Comparison of ENCODE assay signal across 16 cellular contexts in genomic region chrX:114581528-114582263, GRCh38. TPM values are rescaled to one million over a fixed set of nuclear protein-coding genes. Genes with fewer than 3 reads are reported as not detected.
A peak's percentile ranks its signal among the peaks of the same experiment; 100 is the strongest.
DNase-seq lines count a peak whose midpoint lies in the region; ATAC-seq, FAIRE-seq and TF ChIP-seq lines count a peak whose summit lies in the region.
"Had no signal": no experiment of that assay in that cellular context is flagged by ENCODE, and none has a peak within 500 bp of the region (broad histone marks: within the 10 kb centered on the region; RNA-seq: fewer than 3 reads in every experiment).

No MANE protein-coding gene starts in this region.

- H2AFZ ChIP-seq in GM23248 (no peak overlapping the region), PC-3 (ENCODE audit: low read length) (no peak overlapping the region)
- H2AFZ ChIP-seq: parathyroid adenoma had no signal

- ATAC-seq in A549: no peak
- no peak for ATAC-seq in PC-3
- no peak for ATAC-seq in HG02973 (IDR thresholded peaks at IDR 0.05; ENCODE audit: unreplicated experiment)

- H3K4me2 ChIP-seq in A549 (peak overlapping the region; percentile 19; the same call in 1 of the 3 replicates), GM23248 (ENCODE audit: unreplicated experiment) (no peak overlapping the region), mesendoderm (ENCODE audit: low read length) (peak overlapping the region; percentile 34), PC-3 (ENCODE audit: low read length) (no peak overlapping the region)
- H3K4me2 ChIP-seq: BLaER1 had no signal

- peaks cover 30% of the 10 kb centered on the region for H3K27me3 ChIP-seq in GM23248 (replicated peaks; ENCODE audit: insufficient read depth)
- peaks cover 15% of the 10 kb centered on the region for H3K27me3 ChIP-seq in mesendoderm (ENCODE audit: insufficient read depth, low read length, poor library complexity)
- H3K27me3 ChIP-seq in PC-3 (ENCODE audit: low read length): peaks cover 27% of the 10 kb centered on the region
- H3K27me3 ChIP-seq in brain microvascular endothelial cell (replicated peaks): peaks cover 19% of the 10 kb centered on the region

- FAIRE-seq in A549 (lab: Jason Lieb, UNC): no peak
- FAIRE-seq: bronchial epithelial cell had no signal

- H4K8ac ChIP-seq in mesendoderm (ENCODE audit: low read depth, low read length): no peak overlapping the region

- no peak overlapping the region for H4K5ac ChIP-seq in mesendoderm (ENCODE audit: low read length)

- intact Hi-C loops in PC-3 (cut with micrococcal nuclease): no loop called here

- no peak for TF ChIP-seq RAD21 in A549 (conservative IDR thresholded peaks at IDR 0.05 in 1 of 2, IDR thresholded peaks at IDR 0.05 in 1 of 2)

- no peak for TF ChIP-seq EP300 in A549 (IDR thresholded peaks at IDR 0.05)

- DNase-seq in A549 (ENCODE audit: low read depth in 1 of 2, low spot score in 1 of 2) (no peak), GM23248 (peak; percentile 24), ecto neural progenitor cell (ENCODE audit: low spot score) (peak; percentile 67), mesendoderm (peak; percentile 57), PC-3 (no peak), brain microvascular endothelial cell (no peak), 8988T (no peak)
- DNase-seq: activated CD4-positive, alpha-beta T cell treated with anti-CD3 and anti-CD28 coated beads, Interleukin-2, amount 50 U/mL, for 1 hour; EL; stimulated activated CD8-positive, alpha-beta memory T cell treated with anti-CD3 and anti-CD28 coated beads, Interleukin-4, amount 100 ng/mL, for 48 hours had no signal

- H3K9me2 ChIP-seq in GM23248 (ENCODE audit: insufficient read depth): no peaks in the 10 kb centered on the region
- no peaks in the 10 kb centered on the region for H3K9me2 ChIP-seq in PC-3 (replicated peaks; ENCODE audit: low read length)

- H3K9ac ChIP-seq in GM23248 (no peak overlapping the region), mesendoderm (ENCODE audit: low read length) (peak overlapping the region; percentile 32), PC-3 (ENCODE audit: low read length) (no peak overlapping the region)
- H3K9ac ChIP-seq: BLaER1, parathyroid adenoma had no signal

- in situ Hi-C loops in GM23248 (cut with MboI) (no loop called here), brain microvascular endothelial cell (cut with HindIII; ENCODE audit: low pct_ligation_motif_present, low sequenced_read_pairs) (no loop called here)

- BruUV-seq in PC-3 (replicated peaks; lab: Mats Ljungman, UMichigan): no TSS peak

- no peak for TF ChIP-seq CTCF in A549 (IDR thresholded peaks at IDR 0.05)
- no peak for TF ChIP-seq CTCF in PC-3 (conservative IDR thresholded peaks at IDR 0.05; ENCODE audit: low read depth, low read length)
- TF ChIP-seq CTCF in brain microvascular endothelial cell (IDR thresholded peaks at IDR 0.05; ENCODE audit: low read depth, low read length, missing control alignments): no peak

- H3K79me2 ChIP-seq in GM23248 (ENCODE audit: insufficient read depth): no peaks in the 10 kb centered on the region
- H3K79me2 ChIP-seq in mesendoderm (ENCODE audit: control insufficient read depth, insufficient read depth, low read length): no peaks in the 10 kb centered on the region
- no peaks in the 10 kb centered on the region for H3K79me2 ChIP-seq in PC-3 (ENCODE audit: low read length)
- H3K79me2 ChIP-seq: parathyroid adenoma had no signal

- H3K9me3 ChIP-seq in A549 (no peaks in the 10 kb centered on the region), GM23248 (ENCODE audit: low read depth) (no peaks in the 10 kb centered on the region), PC-3 (ENCODE audit: low read length) (no peaks in the 10 kb centered on the region)

- CTCF ChIA-PET in A549 (lab: Yijun Ruan, JAX) (no interaction called here), PC-3 (lab: Charles Lee) (no interaction called here)

- no peak overlapping the region for H3K18ac ChIP-seq in mesendoderm (ENCODE audit: low read length)

- H3F3A ChIP-seq in GM23248 (ENCODE audit: insufficient read depth): no peaks in the 10 kb centered on the region
- H3F3A ChIP-seq in PC-3 (ENCODE audit: low read length, unreplicated experiment): no peaks in the 10 kb centered on the region

- H3K36me3 ChIP-seq in GM23248 (ENCODE audit: low read depth): no peaks in the 10 kb centered on the region
- H3K36me3 ChIP-seq in mesendoderm (ENCODE audit: control insufficient read depth, insufficient read depth, low read length): no peaks in the 10 kb centered on the region
- no peaks in the 10 kb centered on the region for H3K36me3 ChIP-seq in PC-3 (ENCODE audit: low read depth, low read length)
- no peaks in the 10 kb centered on the region for H3K36me3 ChIP-seq in brain microvascular endothelial cell (replicated peaks)
- H3K36me3 ChIP-seq: BLaER1 had no signal

- H4K20me1 ChIP-seq in GM23248 (ENCODE audit: insufficient read depth): no peaks in the 10 kb centered on the region
- H4K20me1 ChIP-seq in PC-3 (ENCODE audit: low read length): no peaks in the 10 kb centered on the region
- H4K20me1 ChIP-seq: BLaER1 had no signal

- TF ChIP-seq POLR2A in A549 (IDR thresholded peaks at IDR 0.05; ENCODE audit: low read length): no peak

- H2AK5ac ChIP-seq in mesendoderm (ENCODE audit: low read length): no peak overlapping the region

- 30% methylated on average over 17 of the region's 45 CpGs for WGBS in A549 (ENCODE audit: missing lambda C conversion rate)
- WGBS in GM23248 (ENCODE audit: low coverage in 1 of 2, low lambda C conversion rate in 2 of 2, missing lambda C conversion rate in 2 of 2), 2 experiments: 2 to 3% methylated on average over 21 to 43 of the region's 45 CpGs
- WGBS in mesendoderm (ENCODE audit: extremely low coverage, insufficient coverage, low lambda C conversion rate): no CpG with 5 or more reads among the region's 45 CpGs

- H2BK120ac ChIP-seq in mesendoderm (ENCODE audit: low read depth, low read length): no peak overlapping the region

- no peak overlapping the region for H3K4me3 ChIP-seq in A549
- H3K4me3 ChIP-seq in GM23248: no peak overlapping the region
- H3K4me3 ChIP-seq in mesendoderm (ENCODE audit: low read length): no peak overlapping the region
- no peak overlapping the region for H3K4me3 ChIP-seq in PC-3 (ENCODE audit: low read length)
- H3K4me3 ChIP-seq in brain microvascular endothelial cell (ENCODE audit: low read depth, low read length): no peak overlapping the region
- H3K4me3 ChIP-seq: BLaER1 had no signal

- no peaks in the 10 kb centered on the region for H3K4me1 ChIP-seq in A549
- H3K4me1 ChIP-seq in GM23248 (ENCODE audit: insufficient read depth): no peaks in the 10 kb centered on the region
- H3K4me1 ChIP-seq in mesendoderm (ENCODE audit: control insufficient read depth, low read depth, low read length): no peaks in the 10 kb centered on the region
- H3K4me1 ChIP-seq in PC-3 (ENCODE audit: insufficient read depth, low read length): no peaks in the 10 kb centered on the region
- H3K4me1 ChIP-seq: BLaER1, parathyroid adenoma had no signal

- H3K23ac ChIP-seq in mesendoderm (ENCODE audit: low read length): no peak overlapping the region

- H2BK15ac ChIP-seq in mesendoderm (replicated peaks; ENCODE audit: low read depth): no peak overlapping the region

- H3K4ac ChIP-seq in mesendoderm (ENCODE audit: low read depth, low read length): no peak overlapping the region

- peak overlapping the region; percentile 25 for H3K56ac ChIP-seq in mesendoderm (ENCODE audit: low read length)

- no peaks in the 10 kb centered on the region for H3K79me1 ChIP-seq in mesendoderm (ENCODE audit: low read length)

- POLR2A ChIA-PET in A549 (lab: Yijun Ruan, JAX) (no interaction called here), PC-3 (lab: Charles Lee; ENCODE audit: unreplicated experiment) (no interaction called here)

- no peak overlapping the region for H2BK5ac ChIP-seq in mesendoderm (ENCODE audit: low read length)

- H3K27ac ChIP-seq in A549 (no peak overlapping the region), GM23248 (no peak overlapping the region), mesendoderm (ENCODE audit: low read depth, low read length) (no peak overlapping the region), PC-3 (ENCODE audit: low read length) (no peak overlapping the region), brain microvascular endothelial cell (no peak overlapping the region)
- H3K27ac ChIP-seq: BLaER1, parathyroid adenoma had no signal

TF ChIP-seq in A549, 52 proteins besides CTCF, POLR2A, EP300 and RAD21 (continues in another document):
- no peak for TF ChIP-seq RCOR1 (IDR thresholded peaks at IDR 0.05; ENCODE audit: low read depth, low read length)
- no peak for TF ChIP-seq ZC3H11A (IDR thresholded peaks at IDR 0.05)
- TF ChIP-seq ELK1 (IDR thresholded peaks at IDR 0.05; ENCODE audit: low read depth, low read length): no peak
- no peak for TF ChIP-seq SREBF2 (IDR thresholded peaks at IDR 0.05)
- TF ChIP-seq CEBPB (IDR thresholded peaks at IDR 0.05): no peak
- TF ChIP-seq PBX3 (IDR thresholded peaks at IDR 0.05): no peak
- TF ChIP-seq HOXB13 (CRISPR knock-in tag; IDR thresholded peaks at IDR 0.05; ENCODE audit: low read depth): no peak
- no peak for TF ChIP-seq CHD4 (IDR thresholded peaks at IDR 0.05; ENCODE audit: borderline replicate concordance)

RNA-seq across cellular contexts. Expression of gene HTR2C, which starts 2.2 kb away (rescaled TPM):
- polyA plus RNA-seq in A549 (2011; rRNA removed) (not detected in 2 replicates), A549 (2017; fragmentation: RNase III; extraction: RNeasy Plus Mini Kit Qiagen cat#74134 plus additional on column Dnase treatment) (not detected in 3 replicates), GM23248 (2016; fragmentation: Nextera tagmentation; extraction: Ambion mirVana) (not detected in 2 replicates)
- not detected in 2 replicates for polyA plus RNA-seq in A549 (2012; cell fraction: cytosol; rRNA removed)
- polyA plus RNA-seq in A549 (2012; cell fraction: nucleus; rRNA removed): not detected in 2 replicates
- not detected in 2 replicates for polyA minus RNA-seq in A549 (2011; rRNA and poly(A)+ RNA removed)
- total RNA-seq in GM23248 (2014; rRNA removed; shearing (Covaris generic)): not detected in 2 replicates
- 0.29 TPM for polyA plus RNA-seq in mesendoderm (2013, experiment 1 of 2)
- polyA plus RNA-seq in mesendoderm (2013, experiment 2 of 2): 0.34 TPM
- total RNA-seq in PC-3 (2014; rRNA removed): 0.07 and 0.12 TPM in 2 replicates
- total RNA-seq: bronchial epithelial cell, epithelial cell of proximal tubule, H4 had no signal

Comparison
In these comparisons a context has a peak if more than half of its experiments do, and no peak if none do; other contexts are left out.
1. DNase-seq: peak in GM23248 (single experiment), ecto neural progenitor cell (single experiment) and mesendoderm (single experiment); none in A549 (0 of 2), PC-3 (single experiment), brain microvascular endothelial cell (single experiment) and 8988T (single experiment).
2. H3K4me2 ChIP-seq: peak in A549 (single experiment) and mesendoderm (single experiment); none in GM23248 (single experiment) and PC-3 (single experiment).